ENCODE assay signal across 8 cellular contexts in the genomic region with DNA sequence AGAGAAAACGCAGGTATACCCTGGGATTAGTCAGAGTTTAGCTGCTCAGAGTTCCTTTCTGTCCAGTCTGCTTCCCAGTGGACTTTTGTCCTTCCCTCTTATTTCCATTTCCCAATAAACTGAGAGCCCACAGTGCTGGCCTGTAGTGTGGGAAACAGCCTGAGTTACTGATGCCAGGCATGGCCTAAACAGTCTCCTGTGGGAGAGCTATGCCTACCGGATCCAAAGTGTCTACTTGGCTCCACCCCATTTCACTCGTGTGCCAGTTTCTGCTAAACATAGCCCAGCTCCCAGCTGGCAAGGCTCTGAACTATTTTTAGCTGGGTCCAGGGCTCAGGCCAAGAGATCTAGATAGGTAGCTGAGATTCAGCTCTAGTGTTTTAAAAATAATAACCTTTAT. TPM values are rescaled to one million over a fixed set of nuclear protein-coding genes. Genes with fewer than 3 reads are reported as not detected.
DNase-seq lines count a peak whose midpoint lies in the region; ATAC-seq, FAIRE-seq and TF ChIP-seq lines count a peak whose summit lies in the region.

No MANE protein-coding gene starts in this region.

- H3K27ac Mint-ChIP-seq in activated CD4-positive, alpha-beta T cell treated with anti-CD3 and anti-CD28 coated beads for 36 hours = no peak overlapping the region

- H3K27me3 Mint-ChIP-seq in activated CD4-positive, alpha-beta T cell treated with anti-CD3 and anti-CD28 coated beads for 36 hours = no peaks in the 10 kb centered on the region

- H3K4me3 ChIP-seq in RWPE2 (ENCODE audit: severe bottlenecking) (no peak overlapping the region), fibroblast of the aortic adventitia (ENCODE audit: low read depth, low read length) (no peak overlapping the region), pancreas (no peak overlapping the region)

- POLR2A ChIA-PET in activated CD4-positive, alpha-beta T cell treated with anti-CD3 and anti-CD28 coated beads for 36 hours (lab: Charles Lee) = no interaction called here

- TF ChIP-seq CTCF in C4-2B (conservative IDR thresholded peaks at IDR 0.05) (no peak), RWPE2 (IDR thresholded peaks at IDR 0.05; ENCODE audit: poor library complexity, severe bottlenecking) (no peak), fibroblast of the aortic adventitia (IDR thresholded peaks at IDR 0.05; ENCODE audit: insufficient read depth, low read length) (no peak), pancreas (IDR thresholded peaks at IDR 0.05) (no peak)

- H3K27me3 ChIP-seq in RWPE2 (ENCODE audit: insufficient read depth, poor library complexity, severe bottlenecking) (no peaks in the 10 kb centered on the region), pancreas (no peaks in the 10 kb centered on the region)

- no peak overlapping the region for H3K4me3 Mint-ChIP-seq in activated CD4-positive, alpha-beta T cell treated with anti-CD3 and anti-CD28 coated beads for 36 hours

- H3K27ac ChIP-seq in C4-2B (peak overlapping the region; percentile 68), RWPE2 (ENCODE audit: poor library complexity, severe bottlenecking) (no peak overlapping the region), pancreas (peak overlapping the region; percentile 19 to 87 (median 53))

- H3K36me3 ChIP-seq in RWPE2 (ENCODE audit: low read depth) (no peaks in the 10 kb centered on the region), pancreas (no peaks in the 10 kb centered on the region)

- no peak for DNase-seq in RWPE2 (ENCODE audit: low spot score)
- peak; percentile 73 for DNase-seq in fibroblast of the aortic adventitia (ENCODE audit: low read depth)
- DNase-seq in pancreas = peak; percentile 69 to 93 (median 88)
- DNase-seq in activated CD4-positive, alpha-beta T cell treated with anti-CD3 and anti-CD28 coated beads for 36 hours = no peak
- no peak for DNase-seq in NCI-H2081 treated with DMSO at 0.1 percent for 48 hours (lab: John Stamatoyannopoulos, UW)

- WGBS in pancreas, 2 donors = 9 to 13% methylated on average over 3 of the region's 3 CpGs

- peak; percentile 86 for FAIRE-seq in pancreas (lab: Jason Lieb, UNC)

- peaks cover 3% of the 10 kb centered on the region for H3K36me3 Mint-ChIP-seq in activated CD4-positive, alpha-beta T cell treated with anti-CD3 and anti-CD28 coated beads for 36 hours (ENCODE audit: low read depth)

- no peaks in the 10 kb centered on the region for H3K9me3 ChIP-seq in RWPE2 (ENCODE audit: severe bottlenecking)
- H3K9me3 ChIP-seq in pancreas = no peaks in the 10 kb centered on the region

- ATAC-seq in RWPE2 (ENCODE audit: low read depth) = peak; percentile 62
- peak; percentile 99 to 100 (median 100) for ATAC-seq in pancreas
- ATAC-seq in HG03521 (IDR thresholded peaks at IDR 0.05; ENCODE audit: unreplicated experiment) = no peak
- no peak for ATAC-seq in GM21786 (IDR thresholded peaks at IDR 0.05; ENCODE audit: unreplicated experiment)
- no peak for ATAC-seq in activated CD4-positive, alpha-beta T cell treated with anti-CD3 and anti-CD28 coated beads for 36 hours

- H3K4me1 Mint-ChIP-seq in activated CD4-positive, alpha-beta T cell treated with anti-CD3 and anti-CD28 coated beads for 36 hours = no peaks in the 10 kb centered on the region

- intact Hi-C loops in pancreas (cut with DNase I) = no loop called here
- intact Hi-C loops in activated CD4-positive, alpha-beta T cell treated with anti-CD3 and anti-CD28 coated beads for 36 hours (cut with DNase I, micrococcal nuclease) = no loop called here

- CTCF ChIA-PET in activated CD4-positive, alpha-beta T cell treated with anti-CD3 and anti-CD28 coated beads for 36 hours (lab: Charles Lee) = interaction anchor here (0.7 kb wide), 1 partner anchor 141 kb away, joined by 3 read pairs; no protein-coding TSS in a partner anchor

- H3K9me3 Mint-ChIP-seq in activated CD4-positive, alpha-beta T cell treated with anti-CD3 and anti-CD28 coated beads for 36 hours (ENCODE audit: low read depth) = peaks cover 1% of the 10 kb centered on the region

- H3K4me1 ChIP-seq in RWPE2 (ENCODE audit: insufficient read depth, poor library complexity, severe bottlenecking) (no peaks in the 10 kb centered on the region), pancreas (peaks cover 7 to 12% (median 9%) of the 10 kb centered on the region in 3 donors)

RNA-seq across cellular contexts. Expression of gene PPP1CB, which starts 15.6 kb away (rescaled TPM):
- total RNA-seq in fibroblast of the aortic adventitia (ENCODE audit: low replicate concordance) (307 and 330 TPM in 2 replicates), pancreas (100 to 1,000 TPM in 3 of 6 donors, 10 to 100 TPM in 3; 78.4 to 205 (median 98.7) TPM)
- 10 to 100 TPM; 33.2 to 50.3 TPM for polyA plus RNA-seq in pancreas
- 100 to 1,000 TPM; 153 to 213 TPM for total RNA-seq in activated CD4-positive, alpha-beta T cell treated with anti-CD3 and anti-CD28 coated beads for 36 hours

Comparison
In these comparisons a context has a peak if more than half of its experiments do, and no peak if none do; other contexts are left out.
1. ATAC-seq: peak in RWPE2 (single experiment) and pancreas (4 of 4); none in HG03521 (single experiment), GM21786 (single experiment) and activated CD4-positive, alpha-beta T cell treated with anti-CD3 and anti-CD28 coated beads for 36 hours (single experiment).
2. DNase-seq: peak in fibroblast of the aortic adventitia (single experiment) and pancreas (6 of 6); none in RWPE2 (single experiment), activated CD4-positive, alpha-beta T cell treated with anti-CD3 and anti-CD28 coated beads for 36 hours (single experiment) and NCI-H2081 treated with DMSO at 0.1 percent for 48 hours (single experiment).